Comparison of ENCODE assay signal across 9 cellular contexts in the genomic region with DNA sequence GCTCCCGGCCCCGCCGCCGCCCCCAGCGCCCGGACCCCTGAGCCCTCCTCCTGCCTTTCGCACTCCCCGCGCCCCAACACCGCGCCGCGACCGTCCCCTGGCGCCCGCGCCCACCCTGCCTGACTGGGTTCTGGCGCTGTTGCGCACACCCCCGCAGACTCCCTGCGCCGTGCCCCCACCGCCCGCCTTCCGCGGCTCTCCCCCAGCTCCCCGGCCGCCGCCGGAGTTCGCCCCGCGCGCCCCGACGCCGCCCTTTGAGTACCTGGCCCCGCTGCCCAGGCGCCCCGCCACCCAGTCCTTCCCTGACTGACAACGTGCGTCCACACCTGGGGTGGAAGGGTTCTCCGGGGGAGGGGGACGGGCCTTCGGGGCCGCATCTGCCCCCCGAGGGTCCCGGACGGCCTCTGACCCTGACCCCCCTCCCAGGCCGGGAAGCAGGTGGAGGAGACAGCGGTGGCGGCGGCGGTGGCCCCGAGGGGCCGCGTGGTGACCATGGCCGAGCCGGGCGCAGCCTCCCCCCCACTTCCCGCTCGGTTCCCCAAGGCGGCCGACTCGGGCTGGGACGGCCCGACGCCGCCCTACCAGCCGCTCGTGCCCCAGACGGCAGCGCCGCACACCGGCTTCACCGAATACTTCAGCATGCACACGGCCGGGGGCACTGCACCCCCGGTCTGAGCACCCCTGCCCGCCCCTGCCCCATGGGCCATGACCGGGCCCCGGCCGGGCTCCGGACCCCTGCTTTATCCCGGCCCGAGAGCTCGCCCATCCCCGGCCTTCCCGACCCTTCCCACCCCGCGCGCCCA. TPM values are rescaled to one million over a fixed set of nuclear protein-coding genes. Genes with fewer than 3 reads are reported as not detected.
DNase-seq lines count a peak whose midpoint lies in the region; ATAC-seq, FAIRE-seq and TF ChIP-seq lines count a peak whose summit lies in the region.
"Had no signal": no experiment of that assay in that cellular context is flagged by ENCODE, and none has a peak within 500 bp of the region (broad histone marks: within the 10 kb centered on the region; RNA-seq: fewer than 3 reads in every experiment).

No MANE protein-coding gene starts in this region.

- peak overlapping the region in 4 of 11 experiments; percentile 19 to 45 (median 30); a peak in 4 of 22 replicates for H3K9ac ChIP-seq in BLaER1 treated with 17β-estradiol and CSF1 and Interleukin-3, amounts not matched to agents 10 nM and 100 nM
- 0 out of 2 replicates have a peak overlapping the region, but pooled peaks have one; percentile 28 for H3K9ac ChIP-seq in HUES64 (ENCODE audit: low read depth, low read length)
- H3K9ac ChIP-seq in astrocyte (ENCODE audit: low read length) = no peak overlapping the region

- TF ChIP-seq CTCF in astrocyte (IDR thresholded peaks at IDR 0.05; ENCODE audit: insufficient read depth, low read depth, low read length) = no peak
- peak in 1 of 4 experiments; percentile 12 for TF ChIP-seq CTCF in gastroesophageal sphincter (IDR thresholded peaks at IDR 0.05)
- TF ChIP-seq CTCF in GM10266 (IDR thresholded peaks at IDR 0.05; ENCODE audit: control insufficient read depth, insufficient read depth, low read depth, missing control alignments) = no peak

- DNase-seq in astrocyte (ENCODE audit: low read depth) (no peak), memory B cell (ENCODE audit: low spot score in 2 of 2) (peak in 1 of 2 donors; percentile 51), GM10266 (ENCODE audit: extremely low spot score) (no peak)

- peaks cover 38% of the 10 kb centered on the region for H3K27me3 Mint-ChIP-seq in astrocyte (ENCODE audit: low read depth, unreplicated experiment)
- no peaks in the 10 kb centered on the region for H3K27me3 Mint-ChIP-seq in memory B cell

- H2AFZ ChIP-seq in astrocyte (ENCODE audit: low read depth, low read length) = no peak overlapping the region

- peaks cover 21 to 40% (median 30%) of the 10 kb centered on the region in 10 experiments for H3K4me1 ChIP-seq in BLaER1 treated with 17β-estradiol and CSF1 and Interleukin-3, amounts not matched to agents 10 nM and 100 nM
- H3K4me1 ChIP-seq in HUES64 (ENCODE audit: insufficient read depth, low read length) = no peaks in the 10 kb centered on the region
- H3K4me1 ChIP-seq in astrocyte (ENCODE audit: insufficient read depth, low read length) = peaks cover 10% of the 10 kb centered on the region
- peaks cover 0 to 48% (median 35%) of the 10 kb centered on the region in 3 donors for H3K4me1 ChIP-seq in gastroesophageal sphincter

- peaks cover 12% of the 10 kb centered on the region for H3K4me1 Mint-ChIP-seq in astrocyte (ENCODE audit: low read depth, unreplicated experiment)
- peaks cover 28% of the 10 kb centered on the region for H3K4me1 Mint-ChIP-seq in memory B cell

- H3K4me2 ChIP-seq in BLaER1 treated with 17β-estradiol and CSF1 and Interleukin-3, amounts not matched to agents 10 nM and 100 nM = peak overlapping the region; percentile 49 to 91 (median 76); a peak in 20 of 22 replicates
- peak overlapping the region; percentile 96 for H3K4me2 ChIP-seq in astrocyte (ENCODE audit: low read length)

- H3K27me3 ChIP-seq in BLaER1 treated with 17β-estradiol and CSF1 and Interleukin-3, amounts not matched to agents 10 nM and 100 nM = peaks cover 36 to 52% (median 44%) of the 10 kb centered on the region in 11 experiments
- H3K27me3 ChIP-seq in HUES64 (ENCODE audit: insufficient read depth, low read length) (peaks cover 39% of the 10 kb centered on the region), astrocyte (ENCODE audit: insufficient read depth, low read length) (peaks cover 25% of the 10 kb centered on the region), gastroesophageal sphincter (peaks cover 33% of the 10 kb centered on the region)

- no peak for TF ChIP-seq POLR2A in gastroesophageal sphincter (IDR thresholded peaks at IDR 0.05)

- H3K27ac Mint-ChIP-seq in astrocyte (ENCODE audit: unreplicated experiment) = no peak overlapping the region
- H3K27ac Mint-ChIP-seq in memory B cell = no peak overlapping the region

- ATAC-seq in memory B cell (ENCODE audit: low read depth) (no peak), gastroesophageal sphincter (no peak), HG03469 (IDR thresholded peaks at IDR 0.05; ENCODE audit: unreplicated experiment) (no peak), GM18519 (IDR thresholded peaks at IDR 0.05; ENCODE audit: low FRiP score, unreplicated experiment) (no peak)

- TF ChIP-seq EP300 in gastroesophageal sphincter (IDR thresholded peaks at IDR 0.05) = no peak

- H3K4me3 Mint-ChIP-seq in astrocyte (ENCODE audit: unreplicated experiment) (no peak overlapping the region), memory B cell (peak overlapping the region; percentile 27)

- peak overlapping the region; percentile 27 to 84 (median 54); a peak in 14 of 20 replicates for H3K4me3 ChIP-seq in BLaER1 treated with 17β-estradiol and CSF1 and Interleukin-3, amounts not matched to agents 10 nM and 100 nM
- H3K4me3 ChIP-seq in HUES64 (ENCODE audit: low read length) (peak overlapping the region; percentile 46), astrocyte (ENCODE audit: insufficient read depth, low read depth, low read length) (no peak overlapping the region), gastroesophageal sphincter (peak overlapping the region in 1 of 2 donors; percentile 94)

- H4K20me1 ChIP-seq in BLaER1 treated with 17β-estradiol and CSF1 and Interleukin-3, amounts not matched to agents 10 nM and 100 nM = peaks cover 0 to 29% (median 13%) of the 10 kb centered on the region in 11 experiments; a peak in 16 of 22 replicates
- H4K20me1 ChIP-seq in astrocyte (ENCODE audit: insufficient read depth, low read length) = peaks cover 28% of the 10 kb centered on the region

- H3K9me3 Mint-ChIP-seq in astrocyte (ENCODE audit: unreplicated experiment) (peaks cover 2% of the 10 kb centered on the region), memory B cell (no peaks in the 10 kb centered on the region)

- WGBS in HUES64 = 2% methylated on average over 92 of the region's 92 CpGs
- WGBS in gastroesophageal sphincter (ENCODE audit: low coverage in 1 of 2), 2 donors = no CpG with 5 or more reads among the region's 92 CpGs

- peaks cover 35% of the 10 kb centered on the region for H3K79me2 ChIP-seq in astrocyte (ENCODE audit: insufficient read depth, low read length)

- no peak overlapping the region for H3K27ac ChIP-seq in BLaER1 treated with 17β-estradiol and CSF1 and Interleukin-3, amounts not matched to agents 10 nM and 100 nM
- H3K27ac ChIP-seq in HUES64 (ENCODE audit: low read depth, low read length) (no peak overlapping the region), astrocyte (ENCODE audit: low read depth, low read length) (no peak overlapping the region), gastroesophageal sphincter (no peak overlapping the region)

- FAIRE-seq in astrocyte (lab: Jason Lieb, UNC) = no peak

- no peaks in the 10 kb centered on the region for H3K9me3 ChIP-seq in BLaER1 treated with 17β-estradiol and CSF1 and Interleukin-3, amounts not matched to agents 10 nM and 100 nM (replicated peaks in 1 of 11)
- H3K9me3 ChIP-seq in HUES64 (ENCODE audit: insufficient read depth, low read depth, low read length) = no peaks in the 10 kb centered on the region
- H3K9me3 ChIP-seq in astrocyte (ENCODE audit: insufficient read depth, low read depth, low read length) = no peaks in the 10 kb centered on the region
- H3K9me3 ChIP-seq in gastroesophageal sphincter = no peaks in the 10 kb centered on the region

- no peaks in the 10 kb centered on the region for H3K36me3 Mint-ChIP-seq in astrocyte (ENCODE audit: low read depth, unreplicated experiment)
- no peaks in the 10 kb centered on the region for H3K36me3 Mint-ChIP-seq in memory B cell

- no peaks in the 10 kb centered on the region for H3K36me3 ChIP-seq in BLaER1 treated with 17β-estradiol and CSF1 and Interleukin-3, amounts not matched to agents 10 nM and 100 nM
- H3K36me3 ChIP-seq in HUES64 (ENCODE audit: insufficient read depth, low read length) = no peaks in the 10 kb centered on the region
- H3K36me3 ChIP-seq in astrocyte (ENCODE audit: insufficient read depth, low read length) = no peaks in the 10 kb centered on the region
- no peaks in the 10 kb centered on the region for H3K36me3 ChIP-seq in gastroesophageal sphincter

RNA-seq across cellular contexts. Expression of a gene that starts 1.4 kb away (rescaled TPM):
- polyA plus RNA-seq in HUES64 (2013, experiment 1 of 2) = 15.5 TPM
- polyA plus RNA-seq in HUES64 (2013, experiment 2 of 2) = 21.3 TPM
- total RNA-seq in astrocyte = 42.0 and 45.7 TPM in 2 replicates
- 10 to 100 TPM; 13.9 to 44.4 (median 18.1) TPM for total RNA-seq in gastroesophageal sphincter

RNA-seq across cellular contexts. Expression of a gene that starts 10.9 kb away (rescaled TPM):
- 1.1 TPM for polyA plus RNA-seq in HUES64 (2013, experiment 1 of 2)
- polyA plus RNA-seq in HUES64 (2013, experiment 2 of 2) = 2.7 TPM
- total RNA-seq in astrocyte (0.70 TPM in 1 of 2 replicates, not detected in the other), gastroesophageal sphincter (under 1 TPM in 1 of 4 donors, not detected in 3; 0.27 TPM)
- total RNA-seq: lung microvascular endothelial cell had no signal

RNA-seq across cellular contexts. Expression of a gene that starts 21.6 kb away (rescaled TPM):
- 108 TPM for polyA plus RNA-seq in HUES64 (2013, experiment 1 of 2)
- 112 TPM for polyA plus RNA-seq in HUES64 (2013, experiment 2 of 2)
- total RNA-seq in astrocyte (44.1 and 51.8 TPM in 2 replicates), gastroesophageal sphincter (10 to 100 TPM in 1 of 4 donors, 1 to 10 TPM in 2, under 1 TPM in 1; 0.93 to 13.6 (median 5.8) TPM)

RNA-seq across cellular contexts. Expression of a gene that starts 22.1 kb away (rescaled TPM):
- polyA plus RNA-seq in HUES64 (2013, experiment 1 of 2) = 4.8 TPM
- polyA plus RNA-seq in HUES64 (2013, experiment 2 of 2) = 3.9 TPM
- 1.3 and 1.4 TPM in 2 replicates for total RNA-seq in astrocyte
- total RNA-seq in gastroesophageal sphincter = under 1 TPM in 1 of 4 donors, not detected in 3; 0.93 TPM

RNA-seq across cellular contexts. Expression of a gene that starts 55.0 kb away (rescaled TPM):
- polyA plus RNA-seq in HUES64 (2013, experiment 1 of 2) = 34.2 TPM
- polyA plus RNA-seq in HUES64 (2013, experiment 2 of 2) = 30.1 TPM
- total RNA-seq in astrocyte (73.4 and 78.5 TPM in 2 replicates), gastroesophageal sphincter (10 to 100 TPM; 31.4 to 69.4 (median 49.0) TPM)
